Comparison of ENCODE assay signal across 21 cellular contexts in the genomic region with DNA sequence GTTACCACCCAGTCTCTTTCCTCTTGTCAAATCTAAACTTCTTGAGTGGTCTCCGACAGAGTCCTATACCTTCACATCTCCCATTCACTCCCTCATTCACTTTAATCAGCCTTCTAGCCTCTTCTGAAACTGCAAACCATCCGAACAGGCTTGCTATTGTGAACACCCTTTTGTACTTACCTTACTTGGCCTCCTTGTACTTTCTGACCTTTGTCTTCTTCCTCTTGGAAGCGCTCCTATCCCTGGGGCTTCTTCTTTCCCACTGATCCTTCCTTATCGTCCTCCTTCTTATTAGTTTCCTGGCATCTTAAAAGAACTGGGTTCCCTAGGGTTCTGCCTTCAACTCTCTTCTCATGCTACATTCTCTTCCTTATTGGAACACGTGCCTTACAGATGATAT.
DNase-seq lines count a peak whose midpoint lies in the region; ATAC-seq and TF ChIP-seq lines count a peak whose summit lies in the region.
"Had no signal": no experiment of that assay in that cellular context is flagged by ENCODE, and none has a peak within 500 bp of the region (broad histone marks: within the 10 kb centered on the region; RNA-seq: fewer than 3 reads in every experiment).

No MANE protein-coding gene starts in this region.

- ATAC-seq in PC-3 = no peak
- ATAC-seq: A549, K562, Right ventricle myocardium inferior had no signal

- H3K4me1 Mint-ChIP-seq in activated naive CD8-positive, alpha-beta T cell (ENCODE audit: low read depth) = peaks cover 42% of the 10 kb centered on the region
- peaks cover 55% of the 10 kb centered on the region for H3K4me1 Mint-ChIP-seq in activated naive CD8-positive, alpha-beta T cell treated with anti-CD3 and anti-CD28 coated beads for 36 hours
- peaks cover 13% of the 10 kb centered on the region for H3K4me1 Mint-ChIP-seq in endodermal cell
- peaks cover 28% of the 10 kb centered on the region for H3K4me1 Mint-ChIP-seq in T-helper 2 cell treated with Interferon-gamma antibody and Interleukin-4, amounts not matched to agents 5 μg/mL and 100 μg/mL, for 36 hours (ENCODE audit: low read depth)

- POLR2A ChIA-PET in PC-3 (lab: Charles Lee; ENCODE audit: unreplicated experiment) = no interaction called here

- in situ Hi-C loops in GM23248 (cut with MboI) = no loop called here

- H3K4me3 ChIP-seq in GM23248 (no peak overlapping the region), adipocyte (ENCODE audit: low read length) (peak overlapping the region; percentile 0), osteoblast (ENCODE audit: insufficient read depth, low read length) (no peak overlapping the region), PC-3 (ENCODE audit: low read length) (no peak overlapping the region), endodermal cell (ENCODE audit: low read length) (no peak overlapping the region)
- H3K4me3 ChIP-seq: A549, K562 had no signal

- peak overlapping the region; percentile 2 for H3K27ac Mint-ChIP-seq in activated naive CD8-positive, alpha-beta T cell
- no peak overlapping the region for H3K27ac Mint-ChIP-seq in activated naive CD8-positive, alpha-beta T cell treated with anti-CD3 and anti-CD28 coated beads for 36 hours
- no peak overlapping the region for H3K27ac Mint-ChIP-seq in endodermal cell
- no peak overlapping the region for H3K27ac Mint-ChIP-seq in T-helper 2 cell treated with Interferon-gamma antibody and Interleukin-4, amounts not matched to agents 5 μg/mL and 100 μg/mL, for 36 hours

- H3K79me2 ChIP-seq in GM23248 (ENCODE audit: insufficient read depth) (peaks cover 72% of the 10 kb centered on the region), osteoblast (ENCODE audit: insufficient read depth, low read length) (no peaks in the 10 kb centered on the region), PC-3 (ENCODE audit: low read length) (no peaks in the 10 kb centered on the region)

- 98% methylated on average over 5 of the region's 5 CpGs for WGBS in GM23248 (ENCODE audit: low coverage in 1 of 2, low lambda C conversion rate in 2 of 2, missing lambda C conversion rate in 2 of 2), 2 experiments
- 86 to 88% methylated on average over 4 to 5 of the region's 5 CpGs for WGBS in endodermal cell (ENCODE audit: insufficient coverage in 1 of 2, insufficient read length in 1 of 2), 2 experiments

- H3K4me2 ChIP-seq in GM23248 (ENCODE audit: unreplicated experiment) (no peak overlapping the region), osteoblast (ENCODE audit: insufficient read depth, low read length) (no peak overlapping the region), PC-3 (ENCODE audit: low read length) (no peak overlapping the region)
- H3K4me2 ChIP-seq: A549 had no signal

- H2AFZ ChIP-seq in GM23248 = no peak overlapping the region
- H2AFZ ChIP-seq in osteoblast (ENCODE audit: low read length) = no peak overlapping the region
- H2AFZ ChIP-seq in PC-3 (ENCODE audit: low read length) = no peak overlapping the region

- H3K9me3 ChIP-seq in GM23248 (ENCODE audit: low read depth) (no peaks in the 10 kb centered on the region), adipocyte (ENCODE audit: control insufficient read depth, low read length) (no peaks in the 10 kb centered on the region), osteoblast (ENCODE audit: low read depth, low read length) (no peaks in the 10 kb centered on the region), PC-3 (ENCODE audit: low read length) (no peaks in the 10 kb centered on the region), endodermal cell (ENCODE audit: control insufficient read depth, low read length) (no peaks in the 10 kb centered on the region)
- H3K9me3 ChIP-seq: A549 had no signal

- intact Hi-C loops in PC-3 (cut with micrococcal nuclease) = no loop called here

- no peaks in the 10 kb centered on the region for H3K27me3 Mint-ChIP-seq in activated naive CD8-positive, alpha-beta T cell
- no peaks in the 10 kb centered on the region for H3K27me3 Mint-ChIP-seq in activated naive CD8-positive, alpha-beta T cell treated with anti-CD3 and anti-CD28 coated beads for 36 hours
- H3K27me3 Mint-ChIP-seq in endodermal cell (ENCODE audit: insufficient read depth) = no peaks in the 10 kb centered on the region
- H3K27me3 Mint-ChIP-seq in T-helper 2 cell treated with Interferon-gamma antibody and Interleukin-4, amounts not matched to agents 5 μg/mL and 100 μg/mL, for 36 hours (ENCODE audit: low read depth) = peaks cover 3% of the 10 kb centered on the region
- H3K27me3 Mint-ChIP-seq: CD4-positive, CD25-positive, alpha-beta regulatory T cell had no signal

- CTCF ChIA-PET in PC-3 (lab: Charles Lee) = no interaction called here

- H3F3A ChIP-seq in GM23248 (ENCODE audit: insufficient read depth) = peaks cover 56% of the 10 kb centered on the region
- no peaks in the 10 kb centered on the region for H3F3A ChIP-seq in PC-3 (ENCODE audit: low read length, unreplicated experiment)

- BruUV-seq in PC-3 (replicated peaks; lab: Mats Ljungman, UMichigan) = no TSS peak

- DNase-seq in activated naive CD8-positive, alpha-beta T cell treated with anti-CD3 and anti-CD28 coated beads for 36 hours = no peak
- DNase-seq in GM23248 (no peak), adipocyte (ENCODE audit: low read depth) (no peak), osteoblast (ENCODE audit: insufficient read length, low spot score, missing footprints) (no peak), PC-3 (no peak), endodermal cell (no peak)
- DNase-seq in T-helper 2 cell treated with Interferon-gamma antibody and Interleukin-4, amounts not matched to agents 5 μg/mL and 100 μg/mL, for 36 hours (ENCODE audit: low spot score) = no peak
- DNase-seq: CD4-positive, CD25-positive, alpha-beta regulatory T cell; DMS 273 treated with DMSO at 0.1 percent for 48 hours; DMS79 treated with DMSO at 0.1 percent for 48 hours; MM.1S; NCI-H1048; NCI-H1417 treated with DMSO at 0.1 percent for 48 hours; NCI-H187; NCI-H446 treated with DMSO at 0.1 percent for 48 hours; NCI-H526 treated with DMSO at 0.1 percent for 48 hours; OCI-M1 had no signal

- no peaks in the 10 kb centered on the region for H3K36me3 Mint-ChIP-seq in activated naive CD8-positive, alpha-beta T cell
- H3K36me3 Mint-ChIP-seq in activated naive CD8-positive, alpha-beta T cell treated with anti-CD3 and anti-CD28 coated beads for 36 hours = peaks cover 2% of the 10 kb centered on the region
- H3K36me3 Mint-ChIP-seq in endodermal cell (ENCODE audit: low read depth) = no peaks in the 10 kb centered on the region
- no peaks in the 10 kb centered on the region for H3K36me3 Mint-ChIP-seq in T-helper 2 cell treated with Interferon-gamma antibody and Interleukin-4, amounts not matched to agents 5 μg/mL and 100 μg/mL, for 36 hours (ENCODE audit: low read depth)

- H3K36me3 ChIP-seq in GM23248 (ENCODE audit: low read depth) (no peaks in the 10 kb centered on the region), adipocyte (ENCODE audit: control insufficient read depth, insufficient read depth, low read length, severe bottlenecking) (no peaks in the 10 kb centered on the region), osteoblast (ENCODE audit: insufficient read depth, low read length) (no peaks in the 10 kb centered on the region), PC-3 (ENCODE audit: low read depth, low read length) (no peaks in the 10 kb centered on the region), endodermal cell (ENCODE audit: control insufficient read depth, insufficient read depth, low read length) (no peaks in the 10 kb centered on the region)

- H3K27me3 ChIP-seq in GM23248 (replicated peaks; ENCODE audit: insufficient read depth) (no peaks in the 10 kb centered on the region), adipocyte (replicated peaks; ENCODE audit: control insufficient read depth, insufficient read depth, low read length) (no peaks in the 10 kb centered on the region), osteoblast (ENCODE audit: insufficient read depth, low read length) (no peaks in the 10 kb centered on the region), PC-3 (ENCODE audit: low read length) (no peaks in the 10 kb centered on the region), endodermal cell (ENCODE audit: control insufficient read depth, insufficient read depth, low read length, poor library complexity, severe bottlenecking) (no peaks in the 10 kb centered on the region)

- peaks cover 7% of the 10 kb centered on the region; the same call in 1 of the 2 replicates for H3K9me2 ChIP-seq in GM23248 (ENCODE audit: insufficient read depth)
- no peaks in the 10 kb centered on the region for H3K9me2 ChIP-seq in PC-3 (replicated peaks; ENCODE audit: low read length)

- no peak overlapping the region for H3K4me3 Mint-ChIP-seq in activated naive CD8-positive, alpha-beta T cell
- no peak overlapping the region for H3K4me3 Mint-ChIP-seq in activated naive CD8-positive, alpha-beta T cell treated with anti-CD3 and anti-CD28 coated beads for 36 hours
- no peak overlapping the region for H3K4me3 Mint-ChIP-seq in endodermal cell
- no peak overlapping the region for H3K4me3 Mint-ChIP-seq in T-helper 2 cell treated with Interferon-gamma antibody and Interleukin-4, amounts not matched to agents 5 μg/mL and 100 μg/mL, for 36 hours
- H3K4me3 Mint-ChIP-seq: CD4-positive, CD25-positive, alpha-beta regulatory T cell had no signal

- no peaks in the 10 kb centered on the region for H3K9me3 Mint-ChIP-seq in activated naive CD8-positive, alpha-beta T cell (ENCODE audit: low read depth)
- H3K9me3 Mint-ChIP-seq in activated naive CD8-positive, alpha-beta T cell treated with anti-CD3 and anti-CD28 coated beads for 36 hours = peaks cover 6% of the 10 kb centered on the region
- H3K9me3 Mint-ChIP-seq in endodermal cell = no peaks in the 10 kb centered on the region
- H3K9me3 Mint-ChIP-seq in T-helper 2 cell treated with Interferon-gamma antibody and Interleukin-4, amounts not matched to agents 5 μg/mL and 100 μg/mL, for 36 hours = no peaks in the 10 kb centered on the region

- H3K4me1 ChIP-seq in GM23248 (ENCODE audit: insufficient read depth) = peaks cover 52% of the 10 kb centered on the region
- peaks cover 59% of the 10 kb centered on the region for H3K4me1 ChIP-seq in adipocyte (ENCODE audit: control insufficient read depth, insufficient read depth, low read length)
- peaks cover 34% of the 10 kb centered on the region for H3K4me1 ChIP-seq in osteoblast (ENCODE audit: insufficient read depth, low read length)
- peaks cover 42% of the 10 kb centered on the region for H3K4me1 ChIP-seq in PC-3 (ENCODE audit: insufficient read depth, low read length)
- H3K4me1 ChIP-seq in endodermal cell (ENCODE audit: control insufficient read depth, insufficient read depth, low read length) = no peaks in the 10 kb centered on the region

- TF ChIP-seq CTCF in osteoblast (IDR thresholded peaks at IDR 0.05; ENCODE audit: extremely low read depth, low read depth, low read length) (no peak), PC-3 (conservative IDR thresholded peaks at IDR 0.05; ENCODE audit: low read depth, low read length) (no peak), endodermal cell (conservative IDR thresholded peaks at IDR 0.05) (no peak)

- H3K9ac ChIP-seq in GM23248 (no peak overlapping the region), adipocyte (ENCODE audit: low read length) (peak overlapping the region; percentile 84), PC-3 (ENCODE audit: low read length) (no peak overlapping the region), endodermal cell (ENCODE audit: extremely low read depth, low read length, poor library complexity, severe bottlenecking) (no peak overlapping the region)

- H3K27ac ChIP-seq in GM23248 (peak overlapping the region; percentile 84; the same call in 1 of the 2 replicates), osteoblast (ENCODE audit: low read depth, low read length) (peak overlapping the region; percentile 20), PC-3 (ENCODE audit: low read length) (no peak overlapping the region), endodermal cell (ENCODE audit: low read depth, low read length) (no peak overlapping the region)

- H4K20me1 ChIP-seq in GM23248 (ENCODE audit: insufficient read depth) (no peaks in the 10 kb centered on the region), osteoblast (ENCODE audit: insufficient read depth, low read length) (no peaks in the 10 kb centered on the region), PC-3 (ENCODE audit: low read length) (no peaks in the 10 kb centered on the region)

Comparison
In these comparisons a context has a peak if more than half of its experiments do, and no peak if none do; other contexts are left out.
1. H3K27ac ChIP-seq: peak in GM23248 (single experiment) and osteoblast (single experiment); none in PC-3 (single experiment) and endodermal cell (single experiment).